Comparison of ENCODE assay signal across 10 cellular contexts in genomic region chr4:183411291-183411861, GRCh38. TPM values are rescaled to one million over a fixed set of nuclear protein-coding genes. Genes with fewer than 3 reads are reported as not detected.
DNase-seq lines count a peak whose midpoint lies in the region; ATAC-seq, FAIRE-seq and TF ChIP-seq lines count a peak whose summit lies in the region.
"Had no signal": no experiment of that assay in that cellular context is flagged by ENCODE, and none has a peak within 500 bp of the region (broad histone marks: within the 10 kb centered on the region; RNA-seq: fewer than 3 reads in every experiment).

No MANE protein-coding gene starts in this region.

- no peaks in the 10 kb centered on the region for H3K9me3 Mint-ChIP-seq in Calu3 (ENCODE audit: low read depth, unreplicated experiment)
- H3K9me3 Mint-ChIP-seq: activated T-helper 17 cell treated with anti-CD3 and anti-CD28 coated beads, Interleukin-2, amount 50 U/mL, for 72 hours had no signal

- TF ChIP-seq EP300 in K562 (IDR thresholded peaks at IDR 0.05; ENCODE audit: low read length), result no peak

- H4K20me1 ChIP-seq in K562 (replicated peaks; ENCODE audit: control insufficient read depth, insufficient read depth, low read length), result no peaks in the 10 kb centered on the region

- no peak overlapping the region for H3K4me3 Mint-ChIP-seq in Calu3 (ENCODE audit: low read depth, unreplicated experiment)
- H3K4me3 Mint-ChIP-seq: activated T-helper 17 cell treated with anti-CD3 and anti-CD28 coated beads, Interleukin-2, amount 50 U/mL, for 72 hours had no signal

- no peak overlapping the region for H3K9ac ChIP-seq in K562 (ENCODE audit: insufficient read depth in 1 of 2, low read depth in 2 of 2, low read length in 2 of 2)

- WGBS in K562 (ENCODE audit: insufficient coverage, low coverage, missing lambda C conversion rate), result 70% methylated on average over 11 of the region's 11 CpGs
- WGBS in adrenal gland, 4 donors, result 86 to 89% (median 87%) methylated on average over 11 of the region's 11 CpGs

- H3K9me1 ChIP-seq in K562 (ENCODE audit: control insufficient read depth, insufficient read depth, low read length), result no peaks in the 10 kb centered on the region

- intact Hi-C loops in Calu3 (cut with micrococcal nuclease; ENCODE audit: unreplicated experiment), result loop anchor here (2.0 kb wide), 1 partner anchor 27 kb away; no protein-coding TSS in a partner anchor
- intact Hi-C loops in K562 (cut with micrococcal nuclease), result no loop called here
- intact Hi-C loops in adrenal gland (cut with DNase I), result loop anchor here in 1 of 2 donors (10.0 kb wide), 1 partner anchor 663 kb away; no protein-coding TSS in a partner anchor

- ATAC-seq in GM21447 (IDR thresholded peaks at IDR 0.05; ENCODE audit: unreplicated experiment) (peak; percentile 70), HG03108 (IDR thresholded peaks at IDR 0.05; ENCODE audit: unreplicated experiment) (peak; percentile 78), K562 (no peak)
- ATAC-seq: activated T-helper 17 cell treated with anti-CD3 and anti-CD28 coated beads, Interleukin-2, amount 50 U/mL, for 72 hours had no signal

- peak; percentile 41 for DNase-seq in Calu3
- no peak for DNase-seq in K562 (ENCODE audit: extremely low read depth in 1 of 4, low spot score in 3 of 4)
- no peak for DNase-seq in NCI-H1694 (lab: John Stamatoyannopoulos, UW)
- DNase-seq in NCI-H1694 treated with DMSO at 0.1 percent for 48 hours (lab: John Stamatoyannopoulos, UW), result no peak
- no peak for DNase-seq in adrenal gland
- DNase-seq in H7, result no peak
- DNase-seq: cortex of kidney had no signal

- TF ChIP-seq POLR2A in K562 (conservative IDR thresholded peaks at IDR 0.05) (no peak), adrenal gland (IDR thresholded peaks at IDR 0.05) (no peak)

- H2AFZ ChIP-seq in K562 (ENCODE audit: low read depth, low read length), result no peak overlapping the region

- peaks cover 0 to 9% of the 10 kb centered on the region in 2 experiments; a peak in 2 of 5 replicates for H3K4me1 ChIP-seq in K562 (replicated peaks in 1 of 2; ENCODE audit: control insufficient read depth in 2 of 2, insufficient read depth in 2 of 2, low read length in 2 of 2)
- no peaks in the 10 kb centered on the region for H3K4me1 ChIP-seq in adrenal gland (replicated peaks in 1 of 2)

- 0 out of 5 replicates have a peak, but pooled peaks cover 0 to 4% of the 10 kb centered on the region in 2 experiments for H3K27me3 ChIP-seq in K562 (ENCODE audit: control insufficient read depth in 2 of 2, insufficient read depth in 2 of 2, low read length in 2 of 2)
- no peaks in the 10 kb centered on the region for H3K27me3 ChIP-seq in adrenal gland
- H3K27me3 ChIP-seq in H7 (ENCODE audit: control insufficient read depth, insufficient read depth, low read length), result no peaks in the 10 kb centered on the region

- no peaks in the 10 kb centered on the region for H3K27me3 Mint-ChIP-seq in Calu3 (ENCODE audit: unreplicated experiment)
- H3K27me3 Mint-ChIP-seq: activated T-helper 17 cell treated with anti-CD3 and anti-CD28 coated beads, Interleukin-2, amount 50 U/mL, for 72 hours had no signal

- TF ChIP-seq RAD21 in K562 (CRISPR knock-in tag; conservative IDR thresholded peaks at IDR 0.05 in 1 of 2, IDR thresholded peaks at IDR 0.05 in 1 of 2), result no peak

- in situ Hi-C loops in K562 (cut with MboI), result no loop called here

- POLR2A ChIA-PET in K562 (lab: Yijun Ruan, JAX), result interaction anchor here (1.0 kb wide), 1 partner anchor 18 kb away, joined by 3 read pairs; no protein-coding TSS in a partner anchor

- BruUV-seq in Calu3 (replicated peaks; lab: Mats Ljungman, UMichigan) (no TSS peak), K562 (replicated peaks; lab: Mats Ljungman, UMichigan) (no TSS peak)

- H3K79me2 ChIP-seq in K562 (ENCODE audit: control insufficient read depth, insufficient read depth, low read length), result no peaks in the 10 kb centered on the region

- peak overlapping the region; percentile 66 for H3K27ac Mint-ChIP-seq in Calu3 (ENCODE audit: unreplicated experiment)
- H3K27ac Mint-ChIP-seq: activated T-helper 17 cell treated with anti-CD3 and anti-CD28 coated beads, Interleukin-2, amount 50 U/mL, for 72 hours had no signal

- H3K9me3 ChIP-seq in K562 (replicated peaks; ENCODE audit: control insufficient read depth, insufficient read depth, low read depth, low read length) (no peaks in the 10 kb centered on the region), adrenal gland (replicated peaks in 1 of 3) (no peaks in the 10 kb centered on the region)

- H3K4me2 ChIP-seq in K562 (ENCODE audit: insufficient read depth, low read length), result no peak overlapping the region

- CTCF ChIA-PET in Calu3 (lab: Charles Lee) (interaction anchor here (2.8 kb wide), 1 partner anchor 32 kb away, joined by 11 read pairs; the partner anchor contains the start of gene CDKN2AIP), K562 (lab: Yijun Ruan, JAX; ENCODE audit: low intra/inter-chr PET ratio) (no interaction called here)

- H3K4me3 ChIP-seq in K562 (no peak overlapping the region), adrenal gland (no peak overlapping the region), H7 (ENCODE audit: insufficient read depth, low read depth, low read length) (no peak overlapping the region)

- FAIRE-seq in K562 (lab: Jason Lieb, UNC), result no peak

- peaks cover 33% of the 10 kb centered on the region for H3K4me1 Mint-ChIP-seq in Calu3 (ENCODE audit: low read depth, unreplicated experiment)

- H3K27ac ChIP-seq in K562 (ENCODE audit: extremely low read depth, low read depth, low read length), result no peak overlapping the region
- no peak overlapping the region for H3K27ac ChIP-seq in adrenal gland

- TF ChIP-seq CTCF in Calu3 (IDR thresholded peaks at IDR 0.05; ENCODE audit: unreplicated experiment), result no peak
- no peak for TF ChIP-seq CTCF in K562 (IDR thresholded peaks at IDR 0.05 in 2 of 3, conservative IDR thresholded peaks at IDR 0.05 in 1 of 3; ENCODE audit: insufficient read depth in 2 of 3, low read depth in 1 of 3, low read length in 3 of 3)
- TF ChIP-seq CTCF in adrenal gland (IDR thresholded peaks at IDR 0.05), result no peak

- peaks cover 30% of the 10 kb centered on the region for H3K36me3 Mint-ChIP-seq in Calu3 (ENCODE audit: insufficient read depth, unreplicated experiment)

- no peaks in the 10 kb centered on the region for H3K36me3 ChIP-seq in K562 (ENCODE audit: control insufficient read depth, insufficient read depth, low read length)
- H3K36me3 ChIP-seq in adrenal gland (replicated peaks in 1 of 2), result no peaks in the 10 kb centered on the region
- H3K36me3 ChIP-seq in H7 (replicated peaks; ENCODE audit: control insufficient read depth, insufficient read depth, low read length), result no peaks in the 10 kb centered on the region

TF ChIP-seq in K562, 482 proteins besides CTCF, POLR2A, EP300 and RAD21:
- TF ChIP-seq CEBPB (tag; IDR thresholded peaks at IDR 0.05) (peak; percentile 42), ZNF354B (CRISPR knock-in tag; IDR thresholded peaks at IDR 0.05) (no peak)

RNA-seq across cellular contexts. Expression of gene CDKN2AIP, which starts 33.1 kb away (rescaled TPM):
- total RNA-seq in Calu3 (2022) (17.2 and 17.5 TPM in 2 replicates), K562 (2014; rRNA removed) (18.0 and 21.5 TPM in 2 replicates), K562 (2014; rRNA removed; fragmentation: Illumina TruSeq; extraction: Trizol) (21.2 and 21.7 TPM in 2 replicates), K562 (2015; rRNA removed; fragmentation: Illumina TruSeq; extraction: Trizol) (19.5 and 19.8 TPM in 2 replicates), K562 (2021) (20.3 and 20.9 TPM in 2 replicates), adrenal gland (10 to 100 TPM; 11.5 to 24.4 (median 16.0) TPM)
- total RNA-seq in K562 (2011; cell fraction: chromatin; rRNA removed; ENCODE audit: low replicate concordance), result 14.8 and 35.4 TPM in 2 replicates
- 14.2 and 14.5 TPM in 2 replicates for total RNA-seq in K562 (2011; cell fraction: nucleolus; rRNA removed)
- 15.3 and 16.4 TPM in 2 replicates for total RNA-seq in K562 (2011; cell fraction: nucleoplasm; rRNA removed)
- polyA plus RNA-seq in K562 (2011; rRNA removed) (21.4 and 22.0 TPM in 2 replicates), K562 (2014; fragmentation: Illumina TruSeq; extraction: Trizol) (17.7 and 18.8 TPM in 2 replicates), K562 (2014; fragmentation: Nextera tagmentation; extraction: Ambion mirVana) (1 to 10 TPM; 5.9 to 7.7 TPM), K562 (2014; rRNA removed) (19.7 and 20.3 TPM in 2 replicates), adrenal gland (10 to 100 TPM in 2 of 3 donors, 1 to 10 TPM in 1; 8.6 to 14.4 (median 10.5) TPM)
- polyA plus RNA-seq in K562 (2011; cell fraction: cytosol; rRNA removed), result 8.4 and 8.8 TPM in 2 replicates
- 10.5 and 19.4 TPM in 2 replicates for polyA plus RNA-seq in K562 (2011; cell fraction: nucleus; rRNA removed)
- 14.6 and 18.2 TPM in 2 replicates for polyA plus RNA-seq in K562 (2012)
- 23.9 and 24.1 TPM in 2 replicates for polyA minus RNA-seq in K562 (2011; rRNA and poly(A)+ RNA removed)
- 8.8 and 9.3 TPM in 2 replicates for polyA minus RNA-seq in K562 (2011; cell fraction: cytosol; rRNA and poly(A)+ RNA removed)
- polyA minus RNA-seq in K562 (2011; cell fraction: nucleus; rRNA and poly(A)+ RNA removed), result 26.8 and 64.6 TPM in 2 replicates
- total RNA-seq in H7 (2014; rRNA removed; shearing (Covaris generic)), result 17.0 and 19.7 TPM in 2 replicates
